21 cellular contexts compared by ENCODE assay signal in the genomic region with DNA sequence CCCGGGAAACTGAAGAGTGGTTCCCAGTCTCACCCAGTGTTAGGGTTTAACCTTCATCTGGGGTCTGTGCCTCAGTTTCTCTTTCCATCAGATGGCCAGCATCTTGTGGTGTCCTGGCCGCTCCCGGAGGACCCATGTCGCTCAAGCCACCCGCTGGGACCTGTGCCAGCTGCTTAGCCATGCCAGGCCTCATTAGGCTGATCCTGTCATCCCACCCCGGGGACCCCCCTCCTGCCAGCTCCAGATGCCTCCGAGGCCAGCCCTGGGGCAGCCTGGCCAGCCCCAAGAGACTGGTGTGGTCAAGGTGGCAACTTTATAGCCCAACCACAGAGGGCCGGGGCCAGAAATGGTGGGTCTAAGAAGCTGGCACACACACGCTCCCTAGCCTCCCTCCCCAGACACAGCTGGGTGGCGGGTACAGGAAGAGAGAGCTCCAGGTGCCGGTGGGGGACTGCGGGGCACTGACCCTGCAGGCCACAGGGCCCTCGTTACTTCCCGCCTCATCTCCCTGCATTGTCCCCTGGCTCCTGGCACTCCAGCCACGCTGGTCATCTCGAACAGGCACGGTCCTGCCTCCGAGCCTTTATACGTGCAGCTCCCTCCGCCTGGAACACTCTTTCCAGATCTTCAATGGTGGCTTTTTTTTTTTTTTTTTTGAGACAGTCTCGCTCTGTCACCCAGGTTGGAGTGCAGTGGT. TPM values are rescaled to one million over a fixed set of nuclear protein-coding genes. Genes with fewer than 3 reads are reported as not detected.
A peak's percentile ranks its signal among the peaks of the same experiment; 100 is the strongest.
DNase-seq lines count a peak whose midpoint lies in the region; ATAC-seq, FAIRE-seq and TF ChIP-seq lines count a peak whose summit lies in the region.
"Had no signal": no experiment of that assay in that cellular context is flagged by ENCODE, and none has a peak within 500 bp of the region (broad histone marks: within the 10 kb centered on the region; RNA-seq: fewer than 3 reads in every experiment).

No MANE protein-coding gene starts in this region.

- DNase-seq in BE2C = peak; percentile 42
- DNase-seq in kidney = peak; percentile 74
- peak in 4 of 6 donors; percentile 12 to 73 (median 60) for DNase-seq in pancreas
- DNase-seq in NOMO-1 treated with dmso at 0.1 percent for 144 hours (lab: John Stamatoyannopoulos, UW; ENCODE audit: unreplicated experiment) = no peak
- DNase-seq in GM03348 (ENCODE audit: low spot score) = no peak
- DNase-seq: C1 segment of cervical spinal cord; Calu3; CD4-positive, alpha-beta memory T cell; COR-L47; DMS53; DND-41; GOT3; HFFc6 had no signal

- TF ChIP-seq CTCF in BE2C (IDR thresholded peaks at IDR 0.05; ENCODE audit: low read depth, low read length) = no peak
- no peak for TF ChIP-seq CTCF in kidney (IDR thresholded peaks at IDR 0.05; ENCODE audit: borderline replicate concordance, extremely low read depth, insufficient read depth)
- no peak for TF ChIP-seq CTCF in pancreas (IDR thresholded peaks at IDR 0.05)

- ATAC-seq in pancreas = no peak

- H4K20me1 ChIP-seq in BLaER1 = no peaks in the 10 kb centered on the region

- H3K27ac ChIP-seq in BLaER1 (no peak overlapping the region), kidney (ENCODE audit: low read depth in 2 of 2, low read length in 2 of 2) (no peak overlapping the region), pancreas (no peak overlapping the region)

- H3K4me2 ChIP-seq in BLaER1 = peak overlapping the region; percentile 63

- H3K4me1 ChIP-seq in BE2C = peaks cover 15% of the 10 kb centered on the region
- peaks cover 32% of the 10 kb centered on the region for H3K4me1 ChIP-seq in BLaER1
- H3K4me1 ChIP-seq in kidney (ENCODE audit: control insufficient read depth in 1 of 2, insufficient read depth in 1 of 2, low read depth in 1 of 2, low read length in 2 of 2) = peaks cover 0 to 7% of the 10 kb centered on the region in 2 donors
- peaks cover 0 to 5% (median 0%) of the 10 kb centered on the region in 3 donors for H3K4me1 ChIP-seq in pancreas

- 83 to 84% methylated on average over 21 of the region's 21 CpGs for WGBS in pancreas, 2 donors

- H3K9ac ChIP-seq in BLaER1 = no peak overlapping the region
- no peak overlapping the region for H3K9ac ChIP-seq in kidney (ENCODE audit: low read length in 2 of 2)

- intact Hi-C loops in kidney (cut with DNase I) (loop anchor here (10.0 kb wide), 1 partner anchor 87 kb away; no protein-coding TSS in a partner anchor), pancreas (cut with DNase I) (loop anchor here in 1 of 3 donors (5.0 kb wide), 1 partner anchor 84 kb away; no protein-coding TSS in a partner anchor)

- no peaks in the 10 kb centered on the region for H3K9me3 ChIP-seq in BE2C
- H3K9me3 ChIP-seq in BLaER1 = no peaks in the 10 kb centered on the region
- no peaks in the 10 kb centered on the region for H3K9me3 ChIP-seq in kidney (ENCODE audit: control insufficient read depth in 1 of 2, low read length in 2 of 2)
- H3K9me3 ChIP-seq in pancreas = no peaks in the 10 kb centered on the region
- H3K9me3 ChIP-seq: HAP-1 had no signal

- H3K27me3 ChIP-seq in BE2C (peaks cover 7% of the 10 kb centered on the region), BLaER1 (peaks cover 26% of the 10 kb centered on the region), pancreas (no peaks in the 10 kb centered on the region)

- FAIRE-seq in kidney (lab: Jason Lieb, UNC) = no peak
- no peak for FAIRE-seq in pancreas (lab: Jason Lieb, UNC)
- FAIRE-seq: G401.6, GM12891, GM18507, H54 had no signal

- H3K36me3 ChIP-seq in BE2C (no peaks in the 10 kb centered on the region), BLaER1 (no peaks in the 10 kb centered on the region), kidney (ENCODE audit: control insufficient read depth in 1 of 2, insufficient read depth in 2 of 2, low read length in 2 of 2) (no peaks in the 10 kb centered on the region), pancreas (no peaks in the 10 kb centered on the region)
- H3K36me3 ChIP-seq: HAP-1 had no signal

- H3K4me3 ChIP-seq in BE2C (ENCODE audit: low read depth, low read length) = no peak overlapping the region
- H3K4me3 ChIP-seq in BLaER1 = no peak overlapping the region
- H3K4me3 ChIP-seq in kidney (ENCODE audit: low read length in 2 of 2) = no peak overlapping the region
- no peak overlapping the region for H3K4me3 ChIP-seq in pancreas
- H3K4me3 ChIP-seq: HAP-1 had no signal

RNA-seq across cellular contexts. Expression of gene NRTN, which starts 3.4 kb away (rescaled TPM):
- 4.5 TPM for polyA plus RNA-seq in BE2C (2012; ENCODE audit: insufficient read depth, insufficient read length, low read depth)
- 3.5 TPM for total RNA-seq in kidney
- 5.8 TPM for polyA plus RNA-seq in kidney (ENCODE audit: insufficient read depth, low read depth, low replicate concordance)
- total RNA-seq in pancreas = 10 to 100 TPM in 4 of 6 donors, 1 to 10 TPM in 2; 5.0 to 15.2 (median 11.5) TPM
- 1 to 10 TPM; 5.0 to 8.5 TPM for polyA plus RNA-seq in pancreas
- total RNA-seq: A172, HFFc6 had no signal

RNA-seq across cellular contexts. Expression of gene DUS3L, which starts 17.3 kb away (rescaled TPM):
- 184 TPM for polyA plus RNA-seq in BE2C (2012; ENCODE audit: insufficient read depth, insufficient read length, low read depth)
- total RNA-seq in kidney = 37.6 TPM
- 18.1 TPM for polyA plus RNA-seq in kidney (ENCODE audit: insufficient read depth, low read depth, low replicate concordance)
- total RNA-seq in pancreas = 10 to 100 TPM; 14.8 to 29.2 (median 20.2) TPM
- polyA plus RNA-seq in pancreas = 10 to 100 TPM; 61.2 to 66.6 TPM

RNA-seq across cellular contexts. Expression of gene PRR22, which starts 23.7 kb away (rescaled TPM):
- polyA plus RNA-seq in BE2C (2012; ENCODE audit: insufficient read depth, insufficient read length, low read depth) = 13.1 TPM
- total RNA-seq in kidney (4.2 TPM), pancreas (1 to 10 TPM in 5 of 6 donors, under 1 TPM in 1; 0.61 to 3.1 (median 1.5) TPM)
- polyA plus RNA-seq in kidney (ENCODE audit: insufficient read depth, low read depth, low replicate concordance) (4.1 TPM), pancreas (10 to 100 TPM; 18.7 to 25.9 TPM)
- polyA plus RNA-seq: CD4-positive, alpha-beta memory T cell had no signal

RNA-seq across cellular contexts. Expression of gene FUT6, which starts 31.2 kb away (rescaled TPM):
- not detected for polyA plus RNA-seq in BE2C (2012; ENCODE audit: insufficient read depth, insufficient read length, low read depth)
- total RNA-seq in kidney (13.0 TPM), pancreas (1 to 10 TPM; 1.9 to 8.7 (median 2.8) TPM)
- polyA plus RNA-seq in kidney (ENCODE audit: insufficient read depth, low read depth, low replicate concordance) (58.4 TPM), pancreas (1 to 10 TPM; 2.9 to 4.0 TPM)
- total RNA-seq: A172; A673; CD4-positive, alpha-beta memory T cell; HFFc6 had no signal
- polyA plus RNA-seq: CD4-positive, alpha-beta memory T cell had no signal

RNA-seq across cellular contexts. Expression of gene FUT3, which starts 43.0 kb away (rescaled TPM):
- not detected for polyA plus RNA-seq in BE2C (2012; ENCODE audit: insufficient read depth, insufficient read length, low read depth)
- total RNA-seq in kidney (3.0 TPM), pancreas (10 to 100 TPM in 2 of 6 donors, 1 to 10 TPM in 4; 3.3 to 13.9 (median 5.7) TPM)
- polyA plus RNA-seq in kidney (ENCODE audit: insufficient read depth, low read depth, low replicate concordance) (6.5 TPM), pancreas (10 to 100 TPM in 1 of 2 donors, 1 to 10 TPM in 1; 9.7 to 12.0 TPM)
- total RNA-seq: A172, A673, HFFc6 had no signal
- polyA plus RNA-seq: CD4-positive, alpha-beta memory T cell had no signal

Comparison
In these comparisons a context has a peak if more than half of its experiments do, and no peak if none do; other contexts are left out.
1. DNase-seq: peak in BE2C (single experiment), kidney (single experiment) and pancreas (4 of 6); none in NOMO-1 treated with dmso at 0.1 percent for 144 hours (single experiment) and GM03348 (single experiment).